20 cellular contexts compared by ENCODE assay signal in the genomic region with DNA sequence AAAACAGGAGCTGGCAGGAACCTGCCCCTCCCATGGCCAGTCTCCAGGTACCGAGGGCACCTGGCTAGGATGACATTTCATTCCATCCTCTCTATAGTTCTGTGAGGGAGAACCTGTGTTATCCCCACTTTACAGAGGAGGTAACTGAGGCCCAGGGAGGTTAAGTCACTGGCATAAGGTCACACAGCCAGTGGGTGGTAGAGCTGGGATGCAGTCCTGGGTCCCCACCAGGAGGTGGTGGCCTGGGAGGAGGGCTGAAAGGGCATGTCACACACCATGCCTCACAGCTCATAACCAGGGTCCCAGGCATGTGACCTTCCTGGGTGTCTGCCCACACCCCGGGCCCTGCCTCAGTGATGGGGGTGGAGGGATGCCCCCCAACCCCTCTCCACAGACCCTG.
A peak's percentile ranks its signal among the peaks of the same experiment; 100 is the strongest.
DNase-seq lines count a peak whose midpoint lies in the region; ATAC-seq, FAIRE-seq and TF ChIP-seq lines count a peak whose summit lies in the region.
"Had no signal": no experiment of that assay in that cellular context is flagged by ENCODE, and none has a peak within 500 bp of the region (broad histone marks: within the 10 kb centered on the region; RNA-seq: fewer than 3 reads in every experiment).

No MANE protein-coding gene starts in this region.

- H3K9me3 ChIP-seq in upper lobe of right lung: no peaks in the 10 kb centered on the region
- H3K9me3 ChIP-seq: BLaER1 treated with 17β-estradiol and CSF1 and Interleukin-3, amounts not matched to agents 10 nM and 100 nM had no signal

- H3K4me1 Mint-ChIP-seq in activated naive CD8-positive, alpha-beta T cell treated with anti-CD3 and anti-CD28 coated beads, Interleukin-2, amount 50 U/mL, for 24 hours: no peaks in the 10 kb centered on the region
- no peaks in the 10 kb centered on the region for H3K4me1 Mint-ChIP-seq in activated naive CD8-positive, alpha-beta T cell treated with anti-CD3 and anti-CD28 coated beads for 36 hours
- H3K4me1 Mint-ChIP-seq in osteocyte (ENCODE audit: unreplicated experiment) (peaks cover 61% of the 10 kb centered on the region), mesothelial cell of epicardium (peaks cover 18% of the 10 kb centered on the region)

- peaks cover 34% of the 10 kb centered on the region for H3K36me3 ChIP-seq in bronchial epithelial cell (ENCODE audit: control insufficient read depth, insufficient read depth, low read length)
- H3K36me3 ChIP-seq in upper lobe of right lung: peaks cover 30% of the 10 kb centered on the region

- peak; percentile 39 for ATAC-seq in activated naive CD8-positive, alpha-beta T cell treated with anti-CD3 and anti-CD28 coated beads, Interleukin-2, amount 50 U/mL, for 24 hours
- ATAC-seq in upper lobe of right lung: no peak
- ATAC-seq: activated T-cell treated with anti-CD3 and anti-CD28 coated beads, Interleukin-2, amount 50 U/mL, for 4 hours; Right ventricle myocardium inferior; stimulated activated effector memory CD8-positive, alpha-beta T cell treated with anti-CD3 and anti-CD28 coated beads, Interleukin-12 subunit alpha, Interleukin-12 subunit beta, amount 100 ng/mL, for 72 hours had no signal

- FAIRE-seq in bronchial epithelial cell (lab: Jason Lieb, UNC): peak; percentile 55
- FAIRE-seq: D721Med, endometrium had no signal

- no peaks in the 10 kb centered on the region for H3K36me3 Mint-ChIP-seq in activated naive CD8-positive, alpha-beta T cell treated with anti-CD3 and anti-CD28 coated beads, Interleukin-2, amount 50 U/mL, for 24 hours (ENCODE audit: low read depth)
- no peaks in the 10 kb centered on the region for H3K36me3 Mint-ChIP-seq in activated naive CD8-positive, alpha-beta T cell treated with anti-CD3 and anti-CD28 coated beads for 36 hours
- H3K36me3 Mint-ChIP-seq in osteocyte (ENCODE audit: unreplicated experiment) (peaks cover 26% of the 10 kb centered on the region), mesothelial cell of epicardium (no peaks in the 10 kb centered on the region)

- H3K27ac ChIP-seq in upper lobe of right lung: peak overlapping the region; percentile 45

- H3K27me3 ChIP-seq in bronchial epithelial cell (ENCODE audit: control insufficient read depth, insufficient read depth, low read length): no peaks in the 10 kb centered on the region
- no peaks in the 10 kb centered on the region for H3K27me3 ChIP-seq in upper lobe of right lung
- H3K27me3 ChIP-seq: BLaER1 treated with 17β-estradiol and CSF1 and Interleukin-3, amounts not matched to agents 10 nM and 100 nM had no signal

- H3K27me3 Mint-ChIP-seq in activated naive CD8-positive, alpha-beta T cell treated with anti-CD3 and anti-CD28 coated beads, Interleukin-2, amount 50 U/mL, for 24 hours: no peaks in the 10 kb centered on the region
- no peaks in the 10 kb centered on the region for H3K27me3 Mint-ChIP-seq in activated naive CD8-positive, alpha-beta T cell treated with anti-CD3 and anti-CD28 coated beads for 36 hours
- H3K27me3 Mint-ChIP-seq in osteocyte (ENCODE audit: unreplicated experiment) (no peaks in the 10 kb centered on the region), mesothelial cell of epicardium (ENCODE audit: low read depth) (no peaks in the 10 kb centered on the region)
- H3K27me3 Mint-ChIP-seq: brain had no signal

- H3K9me3 Mint-ChIP-seq in activated naive CD8-positive, alpha-beta T cell treated with anti-CD3 and anti-CD28 coated beads, Interleukin-2, amount 50 U/mL, for 24 hours: no peaks in the 10 kb centered on the region
- no peaks in the 10 kb centered on the region for H3K9me3 Mint-ChIP-seq in activated naive CD8-positive, alpha-beta T cell treated with anti-CD3 and anti-CD28 coated beads for 36 hours
- no peaks in the 10 kb centered on the region for H3K9me3 Mint-ChIP-seq in osteocyte (ENCODE audit: unreplicated experiment)
- no peaks in the 10 kb centered on the region for H3K9me3 Mint-ChIP-seq in mesothelial cell of epicardium
- H3K9me3 Mint-ChIP-seq: activated T-cell treated with anti-CD3 and anti-CD28 coated beads, Interleukin-2, amount 50 U/mL, for 4 hours; brain; stimulated activated effector memory CD8-positive, alpha-beta T cell treated with anti-CD3 and anti-CD28 coated beads, Interleukin-12 subunit alpha, Interleukin-12 subunit beta, amount 100 ng/mL, for 72 hours had no signal

- H3K4me3 Mint-ChIP-seq in activated naive CD8-positive, alpha-beta T cell treated with anti-CD3 and anti-CD28 coated beads, Interleukin-2, amount 50 U/mL, for 24 hours: no peak overlapping the region
- no peak overlapping the region for H3K4me3 Mint-ChIP-seq in activated naive CD8-positive, alpha-beta T cell treated with anti-CD3 and anti-CD28 coated beads for 36 hours
- H3K4me3 Mint-ChIP-seq in osteocyte (ENCODE audit: unreplicated experiment) (no peak overlapping the region), mesothelial cell of epicardium (no peak overlapping the region)
- H3K4me3 Mint-ChIP-seq: activated T-cell treated with anti-CD3 and anti-CD28 coated beads, Interleukin-2, amount 50 U/mL, for 4 hours; brain; stimulated activated effector memory CD8-positive, alpha-beta T cell treated with anti-CD3 and anti-CD28 coated beads, Interleukin-12 subunit alpha, Interleukin-12 subunit beta, amount 100 ng/mL, for 72 hours had no signal

- H3K4me3 ChIP-seq in bronchial epithelial cell (ENCODE audit: low read depth, low read length) (no peak overlapping the region), upper lobe of right lung (no peak overlapping the region)
- H3K4me3 ChIP-seq: BLaER1 treated with 17β-estradiol and CSF1 and Interleukin-3, amounts not matched to agents 10 nM and 100 nM had no signal

- intact Hi-C loops in upper lobe of right lung (cut with DNase I): no loop called here

- H3K27ac Mint-ChIP-seq in activated naive CD8-positive, alpha-beta T cell treated with anti-CD3 and anti-CD28 coated beads, Interleukin-2, amount 50 U/mL, for 24 hours: no peak overlapping the region
- H3K27ac Mint-ChIP-seq in activated naive CD8-positive, alpha-beta T cell treated with anti-CD3 and anti-CD28 coated beads for 36 hours: no peak overlapping the region
- H3K27ac Mint-ChIP-seq in osteocyte (ENCODE audit: unreplicated experiment) (peak overlapping the region; percentile 79), mesothelial cell of epicardium (no peak overlapping the region)

- DNase-seq in activated naive CD8-positive, alpha-beta T cell treated with anti-CD3 and anti-CD28 coated beads, Interleukin-2, amount 50 U/mL, for 24 hours: no peak
- no peak for DNase-seq in activated naive CD8-positive, alpha-beta T cell treated with anti-CD3 and anti-CD28 coated beads for 36 hours
- DNase-seq in bronchial epithelial cell (ENCODE audit: low read depth) (no peak), osteocyte (ENCODE audit: extremely low spot score, unreplicated experiment) (no peak), upper lobe of right lung (no peak), midbrain (lab: John Stamatoyannopoulos, UW) (no peak), mesothelial cell of epicardium (ENCODE audit: low spot score in 2 of 2, unreplicated experiment in 2 of 2) (no peak)
- no peak for DNase-seq in stimulated activated CD4-positive, alpha-beta T cell treated with anti-CD3 and anti-CD28 coated beads, Interleukin-4, amount 100 ng/mL, for 1 hour
- DNase-seq: activated CD4-positive, alpha-beta T cell treated with anti-CD3 and anti-CD28 coated beads, Interleukin-2, amount 50 U/mL, for 48 hours; activated naive CD4-positive, alpha-beta T cell treated with anti-CD3 and anti-CD28 coated beads, Interleukin-2, amount 50 U/mL, for 16 hours; activated T-cell treated with anti-CD3 and anti-CD28 coated beads, Interleukin-2, amount 50 U/mL, for 4 hours; cortex of kidney; NCI-H1436 treated with DMSO at 0.1 percent for 48 hours; NCI-H526 treated with DMSO at 0.1 percent for 48 hours had no signal

- TF ChIP-seq CTCF in bronchial epithelial cell (IDR thresholded peaks at IDR 0.05; ENCODE audit: insufficient read depth, low read length, severe bottlenecking) (no peak), osteocyte (IDR thresholded peaks at IDR 0.05) (no peak), upper lobe of right lung (IDR thresholded peaks at IDR 0.05) (no peak), mesothelial cell of epicardium (IDR thresholded peaks at IDR 0.05; ENCODE audit: unreplicated experiment) (no peak)

- peaks cover 49% of the 10 kb centered on the region for H3K4me1 ChIP-seq in upper lobe of right lung
